Comparison of ENCODE assay signal across 20 cellular contexts in the genomic region with DNA sequence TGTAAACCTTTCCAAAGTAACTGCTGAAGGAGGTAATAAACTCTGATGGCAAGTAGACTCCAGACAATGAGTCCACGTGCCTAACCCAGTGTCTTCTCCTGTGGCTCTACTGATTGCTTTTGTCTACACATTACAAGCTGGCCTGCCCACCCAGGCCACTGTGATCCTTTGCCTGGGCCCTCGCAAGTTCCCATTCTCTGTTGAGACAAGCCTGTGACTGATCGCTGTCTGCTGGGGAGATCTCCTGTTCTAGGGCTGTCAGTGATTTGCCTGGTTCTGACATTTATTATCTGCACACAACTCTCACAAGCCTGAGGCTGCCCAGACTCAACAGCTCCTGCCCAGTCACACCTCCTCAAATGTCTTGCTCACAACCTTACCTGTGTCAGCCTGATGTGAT.
"Had no signal": no experiment of that assay in that cellular context is flagged by ENCODE, and none has a peak within 500 bp of the region (broad histone marks: within the 10 kb centered on the region; RNA-seq: fewer than 3 reads in every experiment).

No MANE protein-coding gene starts in this region.

- ATAC-seq: activated CD8-positive, alpha-beta T cell treated with anti-CD3 and anti-CD28 coated beads, Interleukin-2, amount 10 ng/mL, durations not matched to agents 7 days and 5 days; activated naive CD4-positive, alpha-beta T cell treated with anti-CD3 and anti-CD28 coated beads, Interleukin-2, amount 50 U/mL, for 72 hours; activated T-helper 17 cell treated with anti-CD3 and anti-CD28 coated beads, Interleukin-2, amount 50 U/mL, for 72 hours; effector memory CD8-positive, alpha-beta T cell; heart right ventricle; left lobe of liver; lower lobe of right lung; naive thymus-derived CD4-positive, alpha-beta T cell; right cardiac atrium; stimulated activated naive CD8-positive, alpha-beta T cell treated with anti-CD3 and anti-CD28 coated beads, Interleukin-15, amount 100 ng/mL, for 72 hours had no signal

- H3K4me3 ChIP-seq: heart right ventricle, lower lobe of right lung, tibial artery had no signal

- FAIRE-seq: kidney had no signal

- H3K36me3 ChIP-seq: brain microvascular endothelial cell, heart right ventricle, lower lobe of right lung, tibial artery had no signal

- H3K27ac Mint-ChIP-seq: activated CD8-positive, alpha-beta T cell treated with anti-CD3 and anti-CD28 coated beads, Interleukin-2, amount 10 ng/mL, durations not matched to agents 7 days and 5 days; activated naive CD4-positive, alpha-beta T cell treated with anti-CD3 and anti-CD28 coated beads, Interleukin-2, amount 50 U/mL, for 72 hours; activated T-helper 17 cell treated with anti-CD3 and anti-CD28 coated beads, Interleukin-2, amount 50 U/mL, for 72 hours; effector memory CD8-positive, alpha-beta T cell; naive thymus-derived CD4-positive, alpha-beta T cell; stimulated activated naive CD8-positive, alpha-beta T cell treated with anti-CD3 and anti-CD28 coated beads, Interleukin-15, amount 100 ng/mL, for 72 hours had no signal

- DNase-seq: activated CD4-positive, alpha-beta T cell treated with anti-CD3 and anti-CD28 coated beads, Interleukin-2, amount 50 U/mL, for 1 hour; activated CD4-positive, CD25-positive, alpha-beta regulatory T cell treated with anti-CD3 and anti-CD28 coated beads, Interleukin-2, amount 50 U/mL, for 72 hours; activated CD8-positive, alpha-beta T cell treated with anti-CD3 and anti-CD28 coated beads, Interleukin-2, amount 10 ng/mL, durations not matched to agents 7 days and 5 days; aorta; brain microvascular endothelial cell; central memory CD4-positive, alpha-beta T cell; dermis blood vessel endothelial cell; effector memory CD8-positive, alpha-beta T cell; heart right ventricle; kidney; lower lobe of right lung; naive thymus-derived CD4-positive, alpha-beta T cell; nucleus accumbens; right cardiac atrium; stimulated activated CD4-positive, alpha-beta T cell treated with anti-CD3 and anti-CD28 coated beads, Interleukin-12 subunit alpha, Interleukin-12 subunit beta, amount 100 ng/mL, for 4 hours; stimulated activated naive CD8-positive, alpha-beta T cell treated with anti-CD3 and anti-CD28 coated beads, Interleukin-15, amount 100 ng/mL, for 72 hours; tibial artery had no signal

- H3K4me1 Mint-ChIP-seq: activated T-helper 17 cell treated with anti-CD3 and anti-CD28 coated beads, Interleukin-2, amount 50 U/mL, for 72 hours; naive thymus-derived CD4-positive, alpha-beta T cell; stimulated activated naive CD8-positive, alpha-beta T cell treated with anti-CD3 and anti-CD28 coated beads, Interleukin-15, amount 100 ng/mL, for 72 hours had no signal

- H3K27me3 ChIP-seq: brain microvascular endothelial cell, heart right ventricle, tibial artery had no signal

- H3K4me3 Mint-ChIP-seq: activated CD8-positive, alpha-beta T cell treated with anti-CD3 and anti-CD28 coated beads, Interleukin-2, amount 10 ng/mL, durations not matched to agents 7 days and 5 days; activated T-helper 17 cell treated with anti-CD3 and anti-CD28 coated beads, Interleukin-2, amount 50 U/mL, for 72 hours; effector memory CD8-positive, alpha-beta T cell; naive thymus-derived CD4-positive, alpha-beta T cell; stimulated activated naive CD8-positive, alpha-beta T cell treated with anti-CD3 and anti-CD28 coated beads, Interleukin-15, amount 100 ng/mL, for 72 hours had no signal

- H3K36me3 Mint-ChIP-seq: naive thymus-derived CD4-positive, alpha-beta T cell had no signal

- H3K27me3 Mint-ChIP-seq: activated T-helper 17 cell treated with anti-CD3 and anti-CD28 coated beads, Interleukin-2, amount 50 U/mL, for 72 hours; effector memory CD8-positive, alpha-beta T cell; stimulated activated naive CD8-positive, alpha-beta T cell treated with anti-CD3 and anti-CD28 coated beads, Interleukin-15, amount 100 ng/mL, for 72 hours had no signal
